Comparison of ENCODE assay signal across 1 cellular context in the genomic region with DNA sequence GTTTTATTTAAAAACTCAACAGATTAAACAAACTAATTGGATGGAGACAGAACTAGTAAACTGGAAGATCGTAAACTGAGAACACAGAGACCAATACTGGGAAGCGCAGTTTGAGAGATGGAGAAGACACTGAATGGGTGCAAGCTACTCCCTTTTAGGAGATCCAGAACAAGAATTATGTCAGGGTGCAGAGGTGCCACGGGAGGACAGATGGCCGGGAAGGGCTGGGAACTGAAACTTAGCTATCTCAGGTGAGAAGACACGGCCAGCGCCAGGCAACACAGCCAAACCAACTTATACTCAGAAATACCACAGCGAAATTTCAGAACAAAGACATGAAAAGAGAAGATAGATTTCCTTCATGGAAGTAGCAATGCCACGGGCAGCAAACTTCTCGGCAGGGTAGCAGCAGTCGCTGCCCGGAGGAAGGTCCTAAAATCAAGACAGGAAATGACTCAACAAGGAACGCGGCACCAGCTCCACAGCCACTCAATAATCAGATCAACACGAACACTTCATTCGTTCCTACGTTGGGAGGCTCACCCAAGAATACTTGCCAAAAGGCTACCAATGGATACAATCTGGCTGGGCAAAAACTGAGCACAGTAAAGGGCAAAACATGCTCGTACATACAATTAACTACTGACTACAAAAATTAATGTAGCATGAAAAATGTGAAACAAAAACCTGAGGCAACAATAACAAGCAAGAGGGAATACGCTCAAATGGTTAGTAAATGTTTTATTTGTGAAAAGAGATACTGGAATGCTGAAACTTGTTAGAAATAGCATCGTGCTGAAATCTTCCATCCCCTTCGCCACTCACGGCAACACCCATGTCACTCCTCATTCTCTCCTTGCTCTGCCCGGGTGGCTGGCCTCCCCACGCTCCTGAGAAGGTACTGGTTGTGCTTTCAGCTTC.
A peak's percentile ranks its signal among the peaks of the same experiment; 100 is the strongest.
TF ChIP-seq lines count a peak whose summit lies in the region.

No MANE protein-coding gene starts in this region.

TF ChIP-seq in HEK293, 187 proteins besides CTCF, POLR2A, EP300 and RAD21 (continued from another document and continues in another):
- TF ChIP-seq, protein P1, sequence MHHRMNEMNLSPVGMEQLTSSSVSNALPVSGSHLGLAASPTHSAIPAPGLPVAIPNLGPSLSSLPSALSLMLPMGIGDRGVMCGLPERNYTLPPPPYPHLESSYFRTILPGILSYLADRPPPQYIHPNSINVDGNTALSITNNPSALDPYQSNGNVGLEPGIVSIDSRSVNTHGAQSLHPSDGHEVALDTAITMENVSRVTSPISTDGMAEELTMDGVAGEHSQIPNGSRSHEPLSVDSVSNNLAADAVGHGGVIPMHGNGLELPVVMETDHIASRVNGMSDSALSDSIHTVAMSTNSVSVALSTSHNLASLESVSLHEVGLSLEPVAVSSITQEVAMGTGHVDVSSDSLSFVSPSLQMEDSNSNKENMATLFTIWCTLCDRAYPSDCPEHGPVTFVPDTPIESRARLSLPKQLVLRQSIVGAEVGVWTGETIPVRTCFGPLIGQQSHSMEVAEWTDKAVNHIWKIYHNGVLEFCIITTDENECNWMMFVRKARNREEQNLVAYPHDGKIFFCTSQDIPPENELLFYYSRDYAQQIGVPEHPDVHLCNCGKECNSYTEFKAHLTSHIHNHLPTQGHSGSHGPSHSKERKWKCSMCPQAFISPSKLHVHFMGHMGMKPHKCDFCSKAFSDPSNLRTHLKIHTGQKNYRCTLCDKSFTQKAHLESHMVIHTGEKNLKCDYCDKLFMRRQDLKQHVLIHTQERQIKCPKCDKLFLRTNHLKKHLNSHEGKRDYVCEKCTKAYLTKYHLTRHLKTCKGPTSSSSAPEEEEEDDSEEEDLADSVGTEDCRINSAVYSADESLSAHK (tag by site-specific recombination; IDR thresholded peaks at IDR 0.05), result peak; percentile 57; the same call in 1 of the 2 replicates
- TF ChIP-seq ZNF133 (tag by site-specific recombination; IDR thresholded peaks at IDR 0.05), result no peak
- TF ChIP-seq ZNF623 (tag by site-specific recombination; IDR thresholded peaks at IDR 0.05), result no peak
- TF ChIP-seq HOXA7 (CRISPR knock-in tag; IDR thresholded peaks at IDR 0.05; ENCODE audit: borderline replicate concordance), result no peak
- TF ChIP-seq ZNF610 (tag by site-specific recombination; IDR thresholded peaks at IDR 0.05; ENCODE audit: borderline replicate concordance), result 0 out of 2 replicates have a peak, but pooled peaks have one; percentile 13
- no peak for TF ChIP-seq OVOL3 (tag by site-specific recombination; IDR thresholded peaks at IDR 0.05)
- TF ChIP-seq ZFP3 (tag by site-specific recombination; IDR thresholded peaks at IDR 0.05; ENCODE audit: low read depth), result no peak
- no peak for TF ChIP-seq ZNF266 (tag by site-specific recombination; IDR thresholded peaks at IDR 0.05; ENCODE audit: low read depth)
- no peak for TF ChIP-seq ZNF426 (tag by site-specific recombination; IDR thresholded peaks at IDR 0.05)
- no peak for TF ChIP-seq BCL11B (tag by site-specific recombination; IDR thresholded peaks at IDR 0.05; ENCODE audit: low read depth)
- peak; percentile 83; the same call in 1 of the 2 replicates for TF ChIP-seq ZNF394 (tag by site-specific recombination; IDR thresholded peaks at IDR 0.05; ENCODE audit: borderline replicate concordance)
- no peak for TF ChIP-seq TSHZ1 (tag by site-specific recombination; IDR thresholded peaks at IDR 0.05; ENCODE audit: borderline replicate concordance)
- no peak for TF ChIP-seq ZNF174 (tag by site-specific recombination; IDR thresholded peaks at IDR 0.05)
- TF ChIP-seq ZNF785 (tag by site-specific recombination; IDR thresholded peaks at IDR 0.05), result no peak
- no peak for TF ChIP-seq ZNF645 (tag by site-specific recombination; IDR thresholded peaks at IDR 0.05)
- no peak for TF ChIP-seq ZNF140 (tag by site-specific recombination; IDR thresholded peaks at IDR 0.05)
- TF ChIP-seq SP2 (tag by site-specific recombination; IDR thresholded peaks at IDR 0.05), result peak; percentile 52
- TF ChIP-seq, protein P2, sequence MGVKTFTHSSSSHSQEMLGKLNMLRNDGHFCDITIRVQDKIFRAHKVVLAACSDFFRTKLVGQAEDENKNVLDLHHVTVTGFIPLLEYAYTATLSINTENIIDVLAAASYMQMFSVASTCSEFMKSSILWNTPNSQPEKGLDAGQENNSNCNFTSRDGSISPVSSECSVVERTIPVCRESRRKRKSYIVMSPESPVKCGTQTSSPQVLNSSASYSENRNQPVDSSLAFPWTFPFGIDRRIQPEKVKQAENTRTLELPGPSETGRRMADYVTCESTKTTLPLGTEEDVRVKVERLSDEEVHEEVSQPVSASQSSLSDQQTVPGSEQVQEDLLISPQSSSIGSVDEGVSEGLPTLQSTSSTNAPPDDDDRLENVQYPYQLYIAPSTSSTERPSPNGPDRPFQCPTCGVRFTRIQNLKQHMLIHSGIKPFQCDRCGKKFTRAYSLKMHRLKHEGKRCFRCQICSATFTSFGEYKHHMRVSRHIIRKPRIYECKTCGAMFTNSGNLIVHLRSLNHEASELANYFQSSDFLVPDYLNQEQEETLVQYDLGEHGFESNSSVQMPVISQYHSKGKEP (tag by site-specific recombination; IDR thresholded peaks at IDR 0.05), result no peak
- TF ChIP-seq ZNF670 (tag by site-specific recombination; IDR thresholded peaks at IDR 0.05; ENCODE audit: low read depth), result no peak
- peak; percentile 49; the same call in 1 of the 2 replicates for TF ChIP-seq ZSCAN16 (tag by site-specific recombination; IDR thresholded peaks at IDR 0.05)
- TF ChIP-seq ZBTB49 (tag by site-specific recombination; IDR thresholded peaks at IDR 0.05; ENCODE audit: low read depth), result no peak
- TF ChIP-seq ZNF155 (tag by site-specific recombination; IDR thresholded peaks at IDR 0.05), result no peak
- TF ChIP-seq, protein P3, sequence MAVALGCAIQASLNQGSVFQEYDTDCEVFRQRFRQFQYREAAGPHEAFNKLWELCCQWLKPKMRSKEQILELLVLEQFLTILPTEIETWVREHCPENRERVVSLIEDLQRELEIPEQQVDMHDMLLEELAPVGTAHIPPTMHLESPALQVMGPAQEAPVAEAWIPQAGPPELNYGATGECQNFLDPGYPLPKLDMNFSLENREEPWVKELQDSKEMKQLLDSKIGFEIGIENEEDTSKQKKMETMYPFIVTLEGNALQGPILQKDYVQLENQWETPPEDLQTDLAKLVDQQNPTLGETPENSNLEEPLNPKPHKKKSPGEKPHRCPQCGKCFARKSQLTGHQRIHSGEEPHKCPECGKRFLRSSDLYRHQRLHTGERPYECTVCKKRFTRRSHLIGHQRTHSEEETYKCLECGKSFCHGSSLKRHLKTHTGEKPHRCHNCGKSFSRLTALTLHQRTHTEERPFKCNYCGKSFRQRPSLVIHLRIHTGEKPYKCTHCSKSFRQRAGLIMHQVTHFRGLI (tag by site-specific recombination; IDR thresholded peaks at IDR 0.05), result peak; percentile 50
- no peak for TF ChIP-seq ZNF555 (tag by site-specific recombination; conservative IDR thresholded peaks at IDR 0.05)
- TF ChIP-seq ZNF571 (tag by site-specific recombination; IDR thresholded peaks at IDR 0.05), result no peak
- TF ChIP-seq ZNF548 (tag by site-specific recombination; IDR thresholded peaks at IDR 0.05), result no peak
- no peak for TF ChIP-seq ZBTB26 (tag by site-specific recombination; optimal IDR thresholded peaks at IDR 0.05)
- TF ChIP-seq IKZF3 (tag by site-specific recombination; IDR thresholded peaks at IDR 0.05), result peak; percentile 49; the same call in 1 of the 2 replicates
- TF ChIP-seq ZNF211 (tag by site-specific recombination; IDR thresholded peaks at IDR 0.05; ENCODE audit: low read depth), result no peak
- no peak for TF ChIP-seq ZNF148 (tag by site-specific recombination; IDR thresholded peaks at IDR 0.05; ENCODE audit: borderline replicate concordance)
- TF ChIP-seq ZNF121 (tag by site-specific recombination; IDR thresholded peaks at IDR 0.05), result no peak
- TF ChIP-seq GLIS2 (tag by site-specific recombination; IDR thresholded peaks at IDR 0.05), result 0 out of 2 replicates have a peak, but pooled peaks have one; percentile 17
- peak; percentile 83 for TF ChIP-seq ZBTB17 (tag by site-specific recombination; IDR thresholded peaks at IDR 0.05)
- no peak for TF ChIP-seq ZNF621 (tag by site-specific recombination; IDR thresholded peaks at IDR 0.05)
- TF ChIP-seq ZNF341 (tag by site-specific recombination; IDR thresholded peaks at IDR 0.05; ENCODE audit: low read depth), result peak; percentile 23; the same call in 1 of the 2 replicates
- no peak for TF ChIP-seq ZNF664 (tag by site-specific recombination; IDR thresholded peaks at IDR 0.05)
- TF ChIP-seq ZNF10 (tag by site-specific recombination; IDR thresholded peaks at IDR 0.05), result no peak
- peak; percentile 89 for TF ChIP-seq OSR2 (tag by site-specific recombination; IDR thresholded peaks at IDR 0.05)
- TF ChIP-seq ZNF629 (tag by site-specific recombination; IDR thresholded peaks at IDR 0.05), result peak; percentile 72
- TF ChIP-seq ZSCAN4 (tag by site-specific recombination; IDR thresholded peaks at IDR 0.05), result no peak
- TF ChIP-seq PRDM1 (tag by site-specific recombination; IDR thresholded peaks at IDR 0.05), result no peak
